8 cellular contexts compared by ENCODE assay signal in the genomic region with DNA sequence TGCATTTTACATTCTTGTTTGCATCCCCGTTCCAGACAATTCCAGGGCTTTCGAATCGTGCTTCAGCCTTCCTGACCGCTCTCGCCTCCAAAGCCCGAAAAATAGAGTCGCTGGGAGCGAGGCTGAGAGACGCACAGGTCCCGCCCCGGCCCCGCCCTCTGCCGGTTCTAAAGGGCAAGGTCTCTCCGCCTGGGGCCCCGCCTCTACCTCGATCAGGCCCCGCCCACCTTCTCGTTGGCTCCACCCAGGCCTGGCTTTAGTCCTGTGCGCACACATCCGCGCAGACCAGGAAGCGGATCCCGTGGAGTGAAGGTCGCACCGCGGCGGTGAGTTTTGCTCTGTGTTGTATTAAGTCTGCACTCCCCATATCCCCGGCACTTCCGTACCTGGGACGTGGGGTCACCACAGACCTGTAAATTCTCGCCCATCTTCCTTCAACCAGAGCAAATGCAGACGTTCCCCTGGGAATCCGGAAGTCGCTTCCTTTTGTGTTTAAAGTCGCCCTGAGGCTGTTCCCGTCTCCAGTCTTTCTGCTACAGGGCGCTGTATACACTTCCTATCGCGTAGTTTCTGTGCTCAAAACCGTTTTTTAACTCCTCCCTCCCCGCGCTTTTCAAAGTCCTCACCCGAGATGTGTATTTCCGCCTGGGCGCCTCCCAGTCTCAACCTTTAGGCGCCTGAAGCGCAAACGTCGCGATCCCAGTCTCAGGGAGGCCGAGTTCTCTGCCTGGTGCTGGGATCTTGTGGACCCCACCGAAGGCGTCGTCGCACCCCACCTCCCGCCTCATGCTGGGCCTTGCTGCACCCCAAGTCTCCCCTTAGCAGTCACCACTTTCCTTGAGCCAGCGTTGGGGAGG.
DNase-seq lines count a peak whose midpoint lies in the region; ATAC-seq and TF ChIP-seq lines count a peak whose summit lies in the region.

A gene (plus strand): TSS at position 283 of the 857 bp plus-strand sequence. CDS start 3,861 bp downstream, outside the sequence.

- H3K27ac ChIP-seq in cingulate gyrus (ENCODE audit: low read depth, low read length): peak within 1 kb of the TSS; percentile 83

- ATAC-seq in HG02970 (IDR thresholded peaks at IDR 0.05; ENCODE audit: low FRiP score, unreplicated experiment) (peak; percentile 92), GM19328 (IDR thresholded peaks at IDR 0.05; ENCODE audit: unreplicated experiment) (no peak)

- DNase-seq in NCI-H2196 (lab: John Stamatoyannopoulos, UW; ENCODE audit: unreplicated experiment) (peak; percentile 89), kidney tubule cell (ENCODE audit: low spot score) (peak; percentile 95)
- peak; percentile 93 to 95 for DNase-seq in activated CD4-positive, alpha-beta T cell treated with anti-CD3 and anti-CD28 coated beads for 4 hours
- peak; percentile 91 to 96 for DNase-seq in stimulated activated CD4-positive, alpha-beta T cell treated with anti-CD3 and anti-CD28 coated beads, Interleukin-1b, Interleukin-23, amount 100 ng/mL, for 1 hour (ENCODE audit: low read depth in 2 of 2)

- TF ChIP-seq POLR2A in GM15510 (IDR thresholded peaks at IDR 0.05; ENCODE audit: borderline replicate concordance, extremely low read depth, insufficient read length): peak; percentile 85
